In the genomic region with DNA sequence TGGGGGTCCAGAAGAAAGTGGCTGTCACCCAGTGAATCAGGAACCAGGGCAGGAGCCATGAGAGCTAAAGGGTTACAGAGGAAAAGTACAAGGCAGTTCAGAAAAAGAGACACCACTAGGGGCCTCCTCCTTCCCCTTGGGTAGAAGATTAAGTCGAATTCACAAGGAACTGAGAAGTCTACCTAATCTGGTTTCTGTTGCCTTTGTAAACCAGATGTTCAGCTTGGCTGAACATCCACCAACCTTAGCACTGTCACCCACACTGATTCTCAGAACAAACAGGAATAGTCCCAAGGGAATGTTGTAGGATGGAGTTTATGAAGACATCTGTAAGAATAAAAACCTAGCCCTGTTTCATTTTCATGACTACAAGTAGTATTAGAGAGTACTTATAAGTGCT, we compare ENCODE assay signal across 10 cellular contexts.
DNase-seq lines count a peak whose midpoint lies in the region; ATAC-seq and TF ChIP-seq lines count a peak whose summit lies in the region.
"Had no signal": no experiment of that assay in that cellular context is flagged by ENCODE, and none has a peak within 500 bp of the region (broad histone marks: within the 10 kb centered on the region; RNA-seq: fewer than 3 reads in every experiment).

No MANE protein-coding gene starts in this region.

- TF ChIP-seq EP300 in suprapubic skin (IDR thresholded peaks at IDR 0.05): no peak

- no peak overlapping the region for H3K4me3 ChIP-seq in GM12875 (ENCODE audit: low read depth, low read length)
- no peak overlapping the region for H3K4me3 ChIP-seq in cardiac fibroblast (replicated peaks in 1 of 2; ENCODE audit: low read depth in 2 of 2, low read length in 2 of 2)
- no peak overlapping the region for H3K4me3 ChIP-seq in suprapubic skin

- no peaks in the 10 kb centered on the region for H3K36me3 ChIP-seq in suprapubic skin

- DNase-seq in cardiac fibroblast (ENCODE audit: low read depth in 2 of 2): no peak
- no peak for DNase-seq in suprapubic skin (ENCODE audit: low spot score in 2 of 2)
- no peak for DNase-seq in DMS153 treated with DMSO at 0.1 percent for 48 hours (lab: John Stamatoyannopoulos, UW; ENCODE audit: unreplicated experiment)
- no peak for DNase-seq in HK-2 (ENCODE audit: unreplicated experiment)
- DNase-seq in putamen (ENCODE audit: low spot score): no peak
- DNase-seq: NCI-H446 treated with DMSO at 0.1 percent for 48 hours had no signal

- no peaks in the 10 kb centered on the region for H3K4me1 ChIP-seq in suprapubic skin

- no peak overlapping the region for H3K27ac ChIP-seq in suprapubic skin
- H3K27ac ChIP-seq: epithelial cell of prostate had no signal

- no peak for TF ChIP-seq POLR2A in suprapubic skin (IDR thresholded peaks at IDR 0.05)

- ATAC-seq in GM21367 (IDR thresholded peaks at IDR 0.05; ENCODE audit: unreplicated experiment) (peak; percentile 98), HG03175 (IDR thresholded peaks at IDR 0.05; ENCODE audit: unreplicated experiment) (peak; percentile 100)

- TF ChIP-seq CTCF in GM12875 (IDR thresholded peaks at IDR 0.05; ENCODE audit: borderline replicate concordance, insufficient read depth, low read depth, low read length): peak; percentile 60; the same call in 1 of the 2 replicates
- TF ChIP-seq CTCF in cardiac fibroblast (IDR thresholded peaks at IDR 0.05; ENCODE audit: low read depth, low read length): peak; percentile 14
- no peak for TF ChIP-seq CTCF in suprapubic skin (IDR thresholded peaks at IDR 0.05)

- no peaks in the 10 kb centered on the region for H3K27me3 ChIP-seq in suprapubic skin

- no peaks in the 10 kb centered on the region for H3K9me3 ChIP-seq in suprapubic skin

- 53% methylated on average over 1 of the region's 1 CpG for WGBS in suprapubic skin

Comparison
In these comparisons a context has a peak if more than half of its experiments do, and no peak if none do; other contexts are left out.
1. CTCF ChIP-seq: peak in GM12875 (single experiment) and cardiac fibroblast (single experiment); none in suprapubic skin (0 of 2).